8 cellular contexts compared by ENCODE assay signal in the genomic region with DNA sequence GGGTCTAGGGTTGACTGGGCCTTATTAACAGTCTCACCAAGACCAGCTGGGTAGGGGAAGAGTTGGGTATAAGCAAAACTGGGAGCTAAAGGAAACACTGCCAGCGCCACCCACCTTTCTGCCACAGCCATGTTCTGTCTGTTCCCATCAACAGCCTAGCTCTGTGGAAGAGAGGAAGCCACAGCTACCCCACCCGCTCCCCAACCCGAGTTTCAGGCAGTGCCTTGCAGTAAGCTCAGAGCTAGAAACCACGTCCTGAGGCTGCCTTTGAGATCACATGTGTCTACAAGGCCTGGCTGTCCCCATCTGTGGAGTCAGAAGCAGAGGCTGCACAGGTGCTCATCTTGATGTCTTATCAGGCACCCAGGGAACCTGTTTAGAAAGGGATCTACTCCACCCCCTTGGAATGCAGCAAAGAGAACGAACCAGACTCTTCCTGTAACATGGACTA. TPM values are rescaled to one million over a fixed set of nuclear protein-coding genes. Genes with fewer than 3 reads are reported as not detected.
DNase-seq lines count a peak whose midpoint lies in the region; ATAC-seq and TF ChIP-seq lines count a peak whose summit lies in the region.

No MANE protein-coding gene starts in this region.

- ATAC-seq in HG03432 (IDR thresholded peaks at IDR 0.05; ENCODE audit: unreplicated experiment), result no peak

- DNase-seq in RPMI7951 (ENCODE audit: low read depth), result peak; percentile 27
- peak; percentile 41 for DNase-seq in choroid plexus epithelial cell (ENCODE audit: low read depth)
- no peak for DNase-seq in HEK293T (ENCODE audit: extremely low spot score)
- no peak for DNase-seq in NCI-H1436 (lab: John Stamatoyannopoulos, UW)
- DNase-seq in GM13977 (ENCODE audit: low spot score), result no peak

- no peaks in the 10 kb centered on the region for H3K36me3 ChIP-seq in parathyroid adenoma (ENCODE audit: control insufficient read depth, insufficient read depth, low read length)

- H2AFZ ChIP-seq in parathyroid adenoma, result no peak overlapping the region

- no peak overlapping the region for H3K4me2 ChIP-seq in parathyroid adenoma (ENCODE audit: low read length)

- in situ Hi-C loops in GM13977 (cut with MboI; ENCODE audit: low pct_unique_long_range_greater_than_20kb, low sequenced_read_pairs, unreplicated experiment), result no loop called here

- H3K27me3 ChIP-seq in parathyroid adenoma (ENCODE audit: control insufficient read depth, insufficient read depth, low read length), result no peaks in the 10 kb centered on the region

- H3K79me2 ChIP-seq in parathyroid adenoma, result peaks cover 4% of the 10 kb centered on the region

- peak; percentile 16 for TF ChIP-seq POLR2A in GM18526 (IDR thresholded peaks at IDR 0.05; ENCODE audit: extremely low read depth, insufficient read length)

- H3K27ac ChIP-seq in parathyroid adenoma, result peak overlapping the region; percentile 9

- no peaks in the 10 kb centered on the region for H3K9me3 ChIP-seq in parathyroid adenoma (ENCODE audit: control insufficient read depth, low read length)

- CTCF ChIA-PET in HEK293T (lab: Yijun Ruan, JAX), result no interaction called here

- H3K9ac ChIP-seq in parathyroid adenoma, result no peak overlapping the region

- POLR2A ChIA-PET in HEK293T (lab: Yijun Ruan, JAX), result interaction anchor here (0.8 to 4.6 kb wide), 4 partner anchors 10 to 49 kb away, joined by 3 to 39 read pairs (median 5); a partner anchor contains a TSS

- peaks cover 31% of the 10 kb centered on the region for H3K4me1 ChIP-seq in parathyroid adenoma

- H3K4me3 ChIP-seq in choroid plexus epithelial cell (ENCODE audit: low read depth, low read length) (no peak overlapping the region), parathyroid adenoma (ENCODE audit: low read depth, low read length) (no peak overlapping the region)

- TF ChIP-seq CTCF in choroid plexus epithelial cell (conservative IDR thresholded peaks at IDR 0.05; ENCODE audit: low read depth, low read length) (no peak), parathyroid adenoma (IDR thresholded peaks at IDR 0.05) (no peak), GM13977 (IDR thresholded peaks at IDR 0.05; ENCODE audit: extremely low read depth, insufficient read depth, missing control alignments) (no peak)

TF ChIP-seq in HEK293T, 16 proteins besides CTCF, POLR2A, EP300 and RAD21:
- TF ChIP-seq FOXA1 (IDR thresholded peaks at IDR 0.05) (no peak), SUZ12 (IDR thresholded peaks at IDR 0.05) (no peak), FOXK2 (IDR thresholded peaks at IDR 0.05) (no peak), FOXM1 (IDR thresholded peaks at IDR 0.05; ENCODE audit: borderline replicate concordance) (no peak), LEF1 (IDR thresholded peaks at IDR 0.05; ENCODE audit: borderline replicate concordance) (no peak), ZNF384 (IDR thresholded peaks at IDR 0.05) (no peak), TARDBP (IDR thresholded peaks at IDR 0.05) (no peak), ELF4 (IDR thresholded peaks at IDR 0.05) (no peak), SP1 (IDR thresholded peaks at IDR 0.05) (no peak), ARNT (IDR thresholded peaks at IDR 0.05) (no peak), CTBP1 (IDR thresholded peaks at IDR 0.05; ENCODE audit: borderline replicate concordance) (no peak), HDGF (IDR thresholded peaks at IDR 0.05; ENCODE audit: borderline replicate concordance) (no peak), BHLHE40 (IDR thresholded peaks at IDR 0.05; ENCODE audit: borderline replicate concordance) (no peak), L3MBTL2 (conservative IDR thresholded peaks at IDR 0.05) (no peak), NFRKB (IDR thresholded peaks at IDR 0.05) (no peak)
- TF ChIP-seq, protein P1, sequence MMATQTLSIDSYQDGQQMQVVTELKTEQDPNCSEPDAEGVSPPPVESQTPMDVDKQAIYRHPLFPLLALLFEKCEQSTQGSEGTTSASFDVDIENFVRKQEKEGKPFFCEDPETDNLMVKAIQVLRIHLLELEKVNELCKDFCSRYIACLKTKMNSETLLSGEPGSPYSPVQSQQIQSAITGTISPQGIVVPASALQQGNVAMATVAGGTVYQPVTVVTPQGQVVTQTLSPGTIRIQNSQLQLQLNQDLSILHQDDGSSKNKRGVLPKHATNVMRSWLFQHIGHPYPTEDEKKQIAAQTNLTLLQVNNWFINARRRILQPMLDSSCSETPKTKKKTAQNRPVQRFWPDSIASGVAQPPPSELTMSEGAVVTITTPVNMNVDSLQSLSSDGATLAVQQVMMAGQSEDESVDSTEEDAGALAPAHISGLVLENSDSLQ (IDR thresholded peaks at IDR 0.05), result no peak

RNA-seq across cellular contexts. Expression of a gene that starts 15.3 kb away (rescaled TPM):
- total RNA-seq in RPMI7951 (2014; rRNA removed; shearing (Covaris generic)), result 316 and 329 TPM in 2 replicates

RNA-seq across cellular contexts. Expression of a gene that starts 57.8 kb away (rescaled TPM):
- total RNA-seq in RPMI7951 (2014; rRNA removed; shearing (Covaris generic)), result 21.0 and 24.5 TPM in 2 replicates

Comparison
In these comparisons a context has a peak if more than half of its experiments do, and no peak if none do; other contexts are left out.
1. DNase-seq: peak in RPMI7951 (single experiment) and choroid plexus epithelial cell (single experiment); none in HEK293T (single experiment), NCI-H1436 (single experiment) and GM13977 (single experiment).